ENCODE assay signal across 11 cellular contexts in the genomic region with DNA sequence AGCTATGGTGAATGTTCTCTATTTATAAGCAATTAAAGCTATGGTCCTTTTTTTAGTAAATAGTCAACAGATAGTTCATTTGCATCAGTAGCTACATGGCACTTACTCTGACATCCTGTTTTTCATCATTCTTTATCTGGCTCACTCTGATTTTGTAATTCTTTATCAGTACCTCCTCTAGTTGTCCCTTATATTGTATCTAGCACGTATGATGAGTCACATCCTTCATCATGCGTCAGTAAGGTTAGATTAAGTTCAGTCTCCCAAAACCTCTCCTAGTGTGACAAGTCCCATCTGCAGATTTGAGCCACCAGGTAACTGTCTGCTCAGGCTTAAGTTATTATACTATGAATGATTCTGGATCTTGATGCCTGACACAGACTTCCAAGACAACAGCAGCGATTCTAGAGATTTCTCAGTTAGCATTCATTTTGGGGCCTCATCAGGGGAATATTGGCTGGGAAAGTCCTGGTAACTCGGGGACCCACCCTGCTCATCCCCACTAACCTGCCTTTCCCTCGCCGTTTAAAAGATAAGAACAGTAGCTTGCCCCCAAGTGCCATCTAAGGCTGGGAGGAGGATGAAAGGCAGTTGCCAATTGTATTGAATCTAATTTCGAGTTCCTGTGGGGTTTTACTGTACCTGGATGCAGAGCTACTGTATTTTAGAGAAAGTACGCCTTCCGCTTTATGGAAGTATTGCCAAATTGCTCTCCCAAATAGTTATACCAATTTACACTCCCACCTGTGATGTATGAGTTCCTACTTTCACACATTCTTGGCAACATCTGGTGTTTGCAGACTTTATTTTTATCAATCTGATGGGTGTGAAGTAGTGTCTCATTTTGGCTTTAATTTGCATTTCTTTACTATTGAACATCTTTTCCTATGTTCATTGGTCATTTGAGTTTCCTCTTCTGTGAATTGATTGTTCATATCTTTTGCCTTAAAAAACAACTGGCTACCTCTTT. TPM values are rescaled to one million over a fixed set of nuclear protein-coding genes. Genes with fewer than 3 reads are reported as not detected.
A peak's percentile ranks its signal among the peaks of the same experiment; 100 is the strongest.
DNase-seq lines count a peak whose midpoint lies in the region; ATAC-seq and TF ChIP-seq lines count a peak whose summit lies in the region.
"Had no signal": no experiment of that assay in that cellular context is flagged by ENCODE, and none has a peak within 500 bp of the region (broad histone marks: within the 10 kb centered on the region; RNA-seq: fewer than 3 reads in every experiment).

No MANE protein-coding gene starts in this region.

- H3K27me3 ChIP-seq in brain microvascular endothelial cell (replicated peaks): no peaks in the 10 kb centered on the region
- no peaks in the 10 kb centered on the region for H3K27me3 ChIP-seq in CD4-positive, alpha-beta T cell (ENCODE audit: control insufficient read depth, insufficient read depth, low read length)
- H3K27me3 ChIP-seq: spleen, tibial nerve had no signal

- CTCF ChIA-PET in CD4-positive, alpha-beta T cell (lab: Charles Lee): no interaction called here

- no peak overlapping the region for H3K27ac Mint-ChIP-seq in CD4-positive, alpha-beta T cell

- no peak for TF ChIP-seq CTCF in brain microvascular endothelial cell (IDR thresholded peaks at IDR 0.05; ENCODE audit: low read depth, low read length, missing control alignments)
- no peak for TF ChIP-seq CTCF in CD4-positive, alpha-beta T cell (IDR thresholded peaks at IDR 0.05)

- H3K4me3 ChIP-seq in brain microvascular endothelial cell (ENCODE audit: low read depth, low read length): no peak overlapping the region
- H3K4me3 ChIP-seq: spleen, tibial nerve had no signal

- H3K9me3 ChIP-seq in CD4-positive, alpha-beta T cell (ENCODE audit: control insufficient read depth, low read length): no peaks in the 10 kb centered on the region
- H3K9me3 ChIP-seq: spleen, tibial nerve had no signal

- POLR2A ChIA-PET in CD4-positive, alpha-beta T cell (lab: Charles Lee): no interaction called here

- peaks cover 4% of the 10 kb centered on the region for H3K36me3 ChIP-seq in brain microvascular endothelial cell (replicated peaks)
- H3K36me3 ChIP-seq: spleen had no signal

- no peaks in the 10 kb centered on the region for H3K9me3 Mint-ChIP-seq in CD4-positive, alpha-beta T cell

- H3K4me3 Mint-ChIP-seq in CD4-positive, alpha-beta T cell: no peak overlapping the region

- no peaks in the 10 kb centered on the region for H3K36me3 Mint-ChIP-seq in CD4-positive, alpha-beta T cell (ENCODE audit: low read depth)

- H3K27ac ChIP-seq in brain microvascular endothelial cell: peak overlapping the region; percentile 97
- no peak overlapping the region for H3K27ac ChIP-seq in CD4-positive, alpha-beta T cell (ENCODE audit: low read depth, low read length)
- H3K27ac ChIP-seq: spleen had no signal

- in situ Hi-C loops in brain microvascular endothelial cell (cut with HindIII; ENCODE audit: low pct_ligation_motif_present, low sequenced_read_pairs): no loop called here

- H3K4me1 Mint-ChIP-seq in CD4-positive, alpha-beta T cell (ENCODE audit: low read depth): no peaks in the 10 kb centered on the region

- peaks cover 6% of the 10 kb centered on the region for H3K27me3 Mint-ChIP-seq in CD4-positive, alpha-beta T cell

- DNase-seq in brain microvascular endothelial cell (peak; percentile 91), myocyte (ENCODE audit: low read depth) (peak; percentile 8), DMS79 (lab: John Stamatoyannopoulos, UW) (no peak), retina (no peak)
- no peak for DNase-seq in central memory CD4-positive, alpha-beta T cell
- no peak for DNase-seq in CD4-positive, alpha-beta T cell
- DNase-seq: activated naive CD4-positive, alpha-beta T cell treated with Interleukin-2 at 50 U/mL for 16 hours; spleen had no signal

- intact Hi-C loops in CD4-positive, alpha-beta T cell (cut with DNase I, micrococcal nuclease): no loop called here

- ATAC-seq in GM18498 (IDR thresholded peaks at IDR 0.05; ENCODE audit: unreplicated experiment): peak; percentile 38
- peak; percentile 41 for ATAC-seq in HG03565 (IDR thresholded peaks at IDR 0.05; ENCODE audit: unreplicated experiment)
- no peak for ATAC-seq in CD4-positive, alpha-beta T cell (ENCODE audit: poor library complexity)

RNA-seq across cellular contexts. Expression of a gene that starts 55.9 kb away (rescaled TPM):
- 12.4 and 16.8 TPM in 2 replicates for total RNA-seq in myocyte
- polyA plus RNA-seq in myocyte (2012): 1.9 TPM
- total RNA-seq in CD4-positive, alpha-beta T cell: under 1 TPM; 0.05 to 0.17 TPM

Comparison
In these comparisons a context has a peak if more than half of its experiments do, and no peak if none do; other contexts are left out.
1. DNase-seq: peak in brain microvascular endothelial cell (single experiment) and myocyte (single experiment); none in DMS79 (single experiment), central memory CD4-positive, alpha-beta T cell (single experiment), CD4-positive, alpha-beta T cell (0 of 10) and retina (single experiment).
2. RNA of a gene that starts 55.9 kb away (total RNA-seq): 12.4 to 16.8 TPM in myocyte; 0.05 to 0.17 TPM in CD4-positive, alpha-beta T cell; every median in the first group is over 10 times any median in the second.